Comparison of ENCODE assay signal across 8 cellular contexts in the genomic region with DNA sequence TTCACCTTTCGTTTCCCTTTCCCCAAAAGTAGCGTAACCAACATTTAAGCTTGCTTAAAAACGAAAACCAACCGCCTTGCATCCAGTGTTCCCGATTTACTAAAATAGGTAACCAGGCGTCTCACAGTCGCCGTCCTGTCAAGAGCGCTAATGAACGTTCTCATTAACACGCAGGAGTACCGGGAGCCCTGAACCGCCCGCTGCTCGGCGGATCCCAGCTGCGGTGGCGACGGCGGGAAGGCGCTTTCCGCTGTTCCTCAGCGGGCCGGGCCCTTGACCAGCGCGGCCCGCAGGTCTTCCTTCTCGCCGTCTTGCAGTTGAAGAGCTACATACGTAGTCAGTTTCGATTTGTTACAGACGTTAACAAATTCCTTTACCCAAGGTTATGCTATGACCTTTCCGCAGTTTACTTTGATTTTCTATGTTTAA. TPM values are rescaled to one million over a fixed set of nuclear protein-coding genes. Genes with fewer than 3 reads are reported as not detected.
DNase-seq lines count a peak whose midpoint lies in the region; ATAC-seq and TF ChIP-seq lines count a peak whose summit lies in the region.

No MANE protein-coding gene starts in this region.

- intact Hi-C loops in left lung (cut with DNase I): no loop called here
- intact Hi-C loops in upper lobe of right lung (cut with DNase I): no loop called here
- intact Hi-C loops in uterus (cut with DNase I; ENCODE audit: low total_unique reads): no loop called here

- H3K27ac ChIP-seq in angular gyrus (ENCODE audit: low read depth, low read length) (peak overlapping the region; percentile 64), left lung (no peak overlapping the region), upper lobe of right lung (no peak overlapping the region), uterus (no peak overlapping the region)

- ATAC-seq in left lung (peak; percentile 27), upper lobe of right lung (peak; percentile 5), HG02884 (IDR thresholded peaks at IDR 0.05; ENCODE audit: unreplicated experiment) (no peak)

- no peak for DNase-seq in activated naive CD4-positive, alpha-beta T cell treated with Interleukin-2 at 50 U/mL for 16 hours
- DNase-seq in left lung: peak in 1 of 2 donors; percentile 84
- DNase-seq in upper lobe of right lung: no peak
- DNase-seq in uterus: no peak
- DNase-seq in activated CD4-positive, CD25-positive, alpha-beta regulatory T cell (lab: John Stamatoyannopoulos, UW): no peak

- H3K4me3 Mint-ChIP-seq in activated naive CD4-positive, alpha-beta T cell treated with anti-CD3 and anti-CD28 coated beads, Interleukin-2, amount 50 U/mL, for 24 hours: peak overlapping the region; percentile 78

- H3K36me3 ChIP-seq in left lung (no peaks in the 10 kb centered on the region), upper lobe of right lung (no peaks in the 10 kb centered on the region), uterus (no peaks in the 10 kb centered on the region)

- no peak for TF ChIP-seq POLR2A in uterus (IDR thresholded peaks at IDR 0.05)

- H3K4me1 Mint-ChIP-seq in activated naive CD4-positive, alpha-beta T cell treated with anti-CD3 and anti-CD28 coated beads, Interleukin-2, amount 50 U/mL, for 24 hours: peaks cover 14% of the 10 kb centered on the region

- H3K9me3 Mint-ChIP-seq in activated naive CD4-positive, alpha-beta T cell treated with anti-CD3 and anti-CD28 coated beads, Interleukin-2, amount 50 U/mL, for 24 hours: no peaks in the 10 kb centered on the region

- H3K4me1 ChIP-seq in left lung (peaks cover 7 to 53% of the 10 kb centered on the region in 2 donors), upper lobe of right lung (peaks cover 4% of the 10 kb centered on the region), uterus (peaks cover 0 to 16% of the 10 kb centered on the region in 2 donors)

- TF ChIP-seq CTCF in left lung (IDR thresholded peaks at IDR 0.05): no peak
- no peak for TF ChIP-seq CTCF in upper lobe of right lung (IDR thresholded peaks at IDR 0.05)
- TF ChIP-seq CTCF in uterus (IDR thresholded peaks at IDR 0.05): no peak

- H3K27ac Mint-ChIP-seq in activated naive CD4-positive, alpha-beta T cell treated with anti-CD3 and anti-CD28 coated beads, Interleukin-2, amount 50 U/mL, for 24 hours: no peak overlapping the region

- H3K27me3 ChIP-seq in left lung: peaks cover 68 to 97% of the 10 kb centered on the region in 2 donors
- H3K27me3 ChIP-seq in upper lobe of right lung: peaks cover 68% of the 10 kb centered on the region
- H3K27me3 ChIP-seq in uterus: peaks cover 0 to 39% of the 10 kb centered on the region in 2 donors

- H3K9me3 ChIP-seq in left lung (no peaks in the 10 kb centered on the region), upper lobe of right lung (no peaks in the 10 kb centered on the region), uterus (peaks cover 0 to 5% of the 10 kb centered on the region in 2 donors)

- H3K27me3 Mint-ChIP-seq in activated naive CD4-positive, alpha-beta T cell treated with anti-CD3 and anti-CD28 coated beads, Interleukin-2, amount 50 U/mL, for 24 hours: peaks cover 40% of the 10 kb centered on the region

- H3K4me3 ChIP-seq in left lung (peak overlapping the region; percentile 12 to 50), upper lobe of right lung (peak overlapping the region; percentile 41), uterus (peak overlapping the region in 1 of 2 donors; percentile 26)

- H3K36me3 Mint-ChIP-seq in activated naive CD4-positive, alpha-beta T cell treated with anti-CD3 and anti-CD28 coated beads, Interleukin-2, amount 50 U/mL, for 24 hours: peaks cover 2% of the 10 kb centered on the region

RNA-seq across cellular contexts. Expression of a gene that starts 2.0 kb away (rescaled TPM):
- total RNA-seq in left lung (1 to 10 TPM; 1.6 to 4.2 TPM), upper lobe of right lung (1.6 TPM), uterus (not detected)

RNA-seq across cellular contexts. Expression of a gene that starts 46.2 kb away (rescaled TPM):
- total RNA-seq in left lung (under 1 TPM; 0.23 to 0.47 TPM), upper lobe of right lung (not detected), uterus (not detected)
